19 cellular contexts compared by ENCODE assay signal in the genomic region with DNA sequence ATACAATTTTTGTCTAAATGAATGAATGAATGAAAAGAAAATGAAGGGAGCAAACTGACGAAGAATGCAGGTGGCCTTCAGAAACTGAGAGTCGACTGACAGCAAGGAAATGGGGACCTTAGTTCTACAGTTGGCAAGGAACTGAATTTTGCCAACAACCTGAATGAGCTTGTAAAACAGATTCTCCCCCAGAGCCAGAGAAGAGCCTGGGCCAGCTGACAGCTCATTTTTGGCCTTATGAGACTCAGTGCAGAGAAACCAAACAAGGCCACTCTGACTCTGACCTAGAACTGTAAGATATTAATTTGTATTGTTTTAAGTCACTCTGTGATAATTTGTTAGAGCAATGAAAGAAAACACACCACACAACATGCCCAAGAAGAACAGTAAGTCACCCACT.
"Had no signal": no experiment of that assay in that cellular context is flagged by ENCODE, and none has a peak within 500 bp of the region (broad histone marks: within the 10 kb centered on the region; RNA-seq: fewer than 3 reads in every experiment).

No MANE protein-coding gene starts in this region.

- DNase-seq: esophagus squamous epithelium; foreskin fibroblast; glutamatergic neuron; left ventricle myocardium inferior; lower lobe of right lung; mesenchymal stem cell; naive thymus-derived CD4-positive, alpha-beta T cell; posterior cingulate gyrus; sigmoid colon; stimulated activated CD4-positive, alpha-beta T cell treated with anti-CD3 and anti-CD28 coated beads, Interleukin-2, amount 100 ng/mL, for 24 hours; stimulated activated naive CD8-positive, alpha-beta T cell treated with anti-CD3 and anti-CD28 coated beads, Interleukin-15, Interleukin-2, amounts not matched to agents 100 U/mL and 50 U/mL, for 24 hours; thyroid gland; upper lobe of left lung; uterus had no signal

- H3K27ac ChIP-seq: esophagus squamous epithelium, gastroesophageal sphincter, left ventricle myocardium inferior, lower lobe of right lung, sigmoid colon, skin epidermis, suprapubic skin, thyroid gland, upper lobe of left lung, uterus had no signal

- H3K4me3 ChIP-seq: esophagus squamous epithelium, gastroesophageal sphincter, left ventricle myocardium inferior, lower lobe of right lung, sigmoid colon, skin epidermis, suprapubic skin, thyroid gland, upper lobe of left lung, uterus had no signal

- H3K9me3 Mint-ChIP-seq: dendritic cell treated with granulocyte-macrophage colony-stimulating factor and Interleukin-4, amounts not matched to agents 40 ng/mL and 50 ng/mL, for 4 days; neural crest cell had no signal

- H3K27me3 ChIP-seq: esophagus squamous epithelium, gastroesophageal sphincter, sigmoid colon, suprapubic skin, thyroid gland, upper lobe of left lung, uterus had no signal

- H3K27me3 Mint-ChIP-seq: dendritic cell treated with granulocyte-macrophage colony-stimulating factor and Interleukin-4, amounts not matched to agents 40 ng/mL and 50 ng/mL, for 4 days; naive thymus-derived CD4-positive, alpha-beta T cell had no signal

- H3K36me3 ChIP-seq: left ventricle myocardium inferior, lower lobe of right lung, uterus had no signal

- ATAC-seq: gastroesophageal sphincter; lower lobe of right lung; naive thymus-derived CD4-positive, alpha-beta T cell; stimulated activated naive CD8-positive, alpha-beta T cell treated with anti-CD3 and anti-CD28 coated beads, Interleukin-15, Interleukin-2, amounts not matched to agents 100 U/mL and 50 U/mL, for 24 hours had no signal

- H3K9me3 ChIP-seq: esophagus squamous epithelium, gastroesophageal sphincter, left ventricle myocardium inferior, lower lobe of right lung, sigmoid colon, suprapubic skin, thyroid gland, upper lobe of left lung, uterus had no signal

- H3K4me1 ChIP-seq: suprapubic skin, thyroid gland, uterus had no signal

- H3K27ac Mint-ChIP-seq: dendritic cell treated with granulocyte-macrophage colony-stimulating factor and Interleukin-4, amounts not matched to agents 40 ng/mL and 50 ng/mL, for 4 days; naive thymus-derived CD4-positive, alpha-beta T cell had no signal

- H3K4me3 Mint-ChIP-seq: dendritic cell treated with granulocyte-macrophage colony-stimulating factor and Interleukin-4, amounts not matched to agents 40 ng/mL and 50 ng/mL, for 4 days; naive thymus-derived CD4-positive, alpha-beta T cell; neural crest cell had no signal

- H3K4me1 Mint-ChIP-seq: neural crest cell had no signal
